19 cellular contexts compared by ENCODE assay signal in genomic region chr16:29760567-29761279, GRCh38. TPM values are rescaled to one million over a fixed set of nuclear protein-coding genes. Genes with fewer than 3 reads are reported as not detected.
DNase-seq lines count a peak whose midpoint lies in the region; ATAC-seq and TF ChIP-seq lines count a peak whose summit lies in the region.
"Had no signal": no experiment of that assay in that cellular context is flagged by ENCODE, and none has a peak within 500 bp of the region (broad histone marks: within the 10 kb centered on the region; RNA-seq: fewer than 3 reads in every experiment).

No MANE protein-coding gene starts in this region.

- TF ChIP-seq CTCF in thyroid gland (IDR thresholded peaks at IDR 0.05) (no peak), OCI-LY7 (conservative IDR thresholded peaks at IDR 0.05; ENCODE audit: low read length) (no peak)

- H3K27ac ChIP-seq in thyroid gland, result peak overlapping the region; percentile 30 to 46 (median 32)
- H3K27ac ChIP-seq in OCI-LY7 (ENCODE audit: low read depth, low read length, poor library complexity, severe bottlenecking), result no peak overlapping the region
- no peak overlapping the region for H3K27ac ChIP-seq in mesenchymal stem cell (ENCODE audit: low read length, poor library complexity, severe bottlenecking)
- H3K27ac ChIP-seq: 22Rv1, dorsolateral prefrontal cortex, esophagus muscularis mucosa, heart left ventricle, testis had no signal

- no peaks in the 10 kb centered on the region for H3K79me2 ChIP-seq in OCI-LY7 (ENCODE audit: insufficient read depth, low read depth, low read length)

- H3K9me2 ChIP-seq in OCI-LY7 (ENCODE audit: insufficient read depth, low read length), result no peaks in the 10 kb centered on the region

- no peak overlapping the region for H2BK120ac ChIP-seq in mesenchymal stem cell (ENCODE audit: low read depth, low read length)

- no peak overlapping the region for H2AFZ ChIP-seq in OCI-LY7 (ENCODE audit: low read length)
- no peak overlapping the region for H2AFZ ChIP-seq in mesenchymal stem cell (ENCODE audit: low read depth, low read length)

- no peak overlapping the region for H2BK12ac ChIP-seq in mesenchymal stem cell (ENCODE audit: low read length in 2 of 2)

- H3K23ac ChIP-seq in mesenchymal stem cell (ENCODE audit: low read length in 2 of 2), result no peak overlapping the region

- H3K36me3 ChIP-seq in thyroid gland, result no peaks in the 10 kb centered on the region
- no peaks in the 10 kb centered on the region for H3K36me3 ChIP-seq in OCI-LY7 (ENCODE audit: insufficient read depth, low read length)
- no peaks in the 10 kb centered on the region for H3K36me3 ChIP-seq in mesenchymal stem cell (ENCODE audit: control insufficient read depth in 1 of 2, insufficient read depth in 2 of 2, low read depth in 1 of 2, low read length in 2 of 2)
- H3K36me3 ChIP-seq: esophagus muscularis mucosa, heart left ventricle had no signal

- H3K18ac ChIP-seq in mesenchymal stem cell (ENCODE audit: low read depth in 1 of 2, low read length in 2 of 2), result no peak overlapping the region

- no peaks in the 10 kb centered on the region for H3K9me3 ChIP-seq in thyroid gland
- no peaks in the 10 kb centered on the region for H3K9me3 ChIP-seq in OCI-LY7 (ENCODE audit: low read length)
- no peaks in the 10 kb centered on the region for H3K9me3 ChIP-seq in mesenchymal stem cell (ENCODE audit: control insufficient read depth, low read length)
- H3K9me3 ChIP-seq: esophagus muscularis mucosa, heart left ventricle, testis had no signal

- no peaks in the 10 kb centered on the region for H3K27me3 ChIP-seq in thyroid gland
- peaks cover 8 to 23% of the 10 kb centered on the region in 2 experiments for H3K27me3 ChIP-seq in mesenchymal stem cell (ENCODE audit: control insufficient read depth in 1 of 2, insufficient read depth in 1 of 2, low read length in 2 of 2)
- H3K27me3 ChIP-seq: dorsolateral prefrontal cortex, testis had no signal

- H3K14ac ChIP-seq in mesenchymal stem cell (ENCODE audit: low read length in 2 of 2), result no peak overlapping the region

- no peak overlapping the region for H2AK5ac ChIP-seq in mesenchymal stem cell (ENCODE audit: low read length, severe bottlenecking)

- peaks cover 42 to 54% of the 10 kb centered on the region in 2 donors for H3K4me1 ChIP-seq in thyroid gland
- H3K4me1 ChIP-seq in OCI-LY7 (ENCODE audit: insufficient read depth, low read length, poor library complexity, severe bottlenecking), result no peaks in the 10 kb centered on the region
- peaks cover 5% of the 10 kb centered on the region for H3K4me1 ChIP-seq in mesenchymal stem cell (ENCODE audit: control insufficient read depth, insufficient read depth, low read depth, low read length)
- H3K4me1 ChIP-seq: esophagus muscularis mucosa, heart left ventricle, testis had no signal

- POLR2A ChIA-PET in OCI-LY7 (lab: Charles Lee), result interaction anchor here (0.5 kb wide), 1 partner anchor 302 kb away, joined by 4 read pairs; no protein-coding TSS in a partner anchor

- no peak overlapping the region for H3K9ac ChIP-seq in mesenchymal stem cell (ENCODE audit: low read length)

- WGBS in thyroid gland, 2 donors, result 45 to 47% methylated on average over 9 of the region's 9 CpGs
- 71% methylated on average over 8 of the region's 9 CpGs for WGBS in mesenchymal stem cell

- no peaks in the 10 kb centered on the region for H4K20me1 ChIP-seq in OCI-LY7 (ENCODE audit: insufficient read depth, low read length)

- H3K79me1 ChIP-seq in mesenchymal stem cell (replicated peaks; ENCODE audit: low read length, poor library complexity, severe bottlenecking), result no peaks in the 10 kb centered on the region

- H3K4ac ChIP-seq in mesenchymal stem cell (ENCODE audit: low read depth in 1 of 2, low read length in 2 of 2), result no peak overlapping the region

- CTCF ChIA-PET in OCI-LY7 (lab: Charles Lee; ENCODE audit: unreplicated experiment), result no interaction called here

- ATAC-seq in left lobe of liver (peak; percentile 63), GM18517 (IDR thresholded peaks at IDR 0.05; ENCODE audit: unreplicated experiment) (no peak)
- ATAC-seq: heart left ventricle, PC-3 had no signal

- no peak overlapping the region for H3K4me3 ChIP-seq in thyroid gland (replicated peaks in 1 of 3)
- H3K4me3 ChIP-seq in OCI-LY7 (ENCODE audit: low read depth, low read length, poor library complexity, severe bottlenecking), result no peak overlapping the region
- no peak overlapping the region for H3K4me3 ChIP-seq in mesenchymal stem cell (ENCODE audit: insufficient read depth in 1 of 2, low read depth in 1 of 2, low read length in 2 of 2)
- H3K4me3 ChIP-seq: dorsolateral prefrontal cortex, esophagus muscularis mucosa, heart left ventricle, testis had no signal

- peak; percentile 30 for DNase-seq in DMS53 (lab: John Stamatoyannopoulos, UW)
- no peak for DNase-seq in DMS53 treated with DMSO at 0.1 percent for 48 hours (lab: John Stamatoyannopoulos, UW; ENCODE audit: unreplicated experiment)
- DNase-seq in NCI-H510A (lab: John Stamatoyannopoulos, UW), result peak; percentile 86
- peak; percentile 76 for DNase-seq in left lobe of liver (ENCODE audit: low spot score)
- peak; percentile 80 to 84 for DNase-seq in thyroid gland
- no peak for DNase-seq in OCI-LY7 (ENCODE audit: low spot score)
- DNase-seq in mesenchymal stem cell, result no peak
- DNase-seq: activated naive CD4-positive, alpha-beta T cell treated with anti-CD3 and anti-CD28 coated beads, Interleukin-2, amount 10 ng/mL, durations not matched to agents 7 days and 5 days; dorsolateral prefrontal cortex; heart left ventricle; HFFc6; kidney; NCI-H226; PC-3; testis had no signal

- H4K91ac ChIP-seq in mesenchymal stem cell (ENCODE audit: low read length), result no peak overlapping the region

- no peak for TF ChIP-seq POLR2A in thyroid gland (IDR thresholded peaks at IDR 0.05)

- intact Hi-C loops in thyroid gland (cut with DNase I), result no loop called here
- intact Hi-C loops in OCI-LY7 (cut with micrococcal nuclease; ENCODE audit: unreplicated experiment), result no loop called here

- H2BK5ac ChIP-seq in mesenchymal stem cell (ENCODE audit: low read depth, low read length, poor library complexity, severe bottlenecking), result no peak overlapping the region

- H2BK15ac ChIP-seq in mesenchymal stem cell (ENCODE audit: low read depth, poor library complexity, severe bottlenecking), result no peak overlapping the region

- no peak overlapping the region for H3K4me2 ChIP-seq in OCI-LY7 (ENCODE audit: low read length)
- no peak overlapping the region for H3K4me2 ChIP-seq in mesenchymal stem cell (ENCODE audit: low read length, poor library complexity, severe bottlenecking)

- H4K8ac ChIP-seq in mesenchymal stem cell (ENCODE audit: low read length), result no peak overlapping the region

- BruUV-seq in OCI-LY7 (replicated peaks; lab: Mats Ljungman, UMichigan), result no TSS peak

RNA-seq across cellular contexts. Expression of gene C16orf54, which starts 14.9 kb away (rescaled TPM):
- 0.53 TPM for total RNA-seq in left lobe of liver
- total RNA-seq in thyroid gland, result under 1 TPM; 0.22 to 0.83 (median 0.37) TPM
- not detected in 2 replicates for total RNA-seq in OCI-LY7 (2014; rRNA removed; shearing (Covaris generic))
- total RNA-seq in OCI-LY7 (2022), result 0.32 and 0.55 TPM in 2 replicates
- polyA plus RNA-seq in mesenchymal stem cell (2013, experiment 1 of 2), result not detected
- not detected for polyA plus RNA-seq in mesenchymal stem cell (2013, experiment 2 of 2)
- total RNA-seq: HFFc6, PC-3 had no signal
- polyA plus RNA-seq: BJ had no signal

RNA-seq across cellular contexts. Expression of gene ZG16, which starts 17.3 kb away (rescaled TPM):
- 1.3 TPM for total RNA-seq in left lobe of liver
- not detected for total RNA-seq in thyroid gland
- not detected in 2 replicates for total RNA-seq in OCI-LY7 (2014; rRNA removed; shearing (Covaris generic))
- total RNA-seq in OCI-LY7 (2022), result not detected in 2 replicates
- not detected for polyA plus RNA-seq in mesenchymal stem cell (2013, experiment 1 of 2)
- not detected for polyA plus RNA-seq in mesenchymal stem cell (2013, experiment 2 of 2)
- total RNA-seq: dorsolateral prefrontal cortex, heart left ventricle, HFFc6, kidney, PC-3 had no signal
- polyA plus RNA-seq: BJ had no signal

RNA-seq across cellular contexts. Expression of gene KIF22, which starts 29.8 kb away (rescaled TPM):
- 27.2 TPM for total RNA-seq in left lobe of liver
- 10 to 100 TPM; 38.4 to 68.6 (median 57.2) TPM for total RNA-seq in thyroid gland
- 315 and 339 TPM in 2 replicates for total RNA-seq in OCI-LY7 (2014; rRNA removed; shearing (Covaris generic))
- 232 and 253 TPM in 2 replicates for total RNA-seq in OCI-LY7 (2022)
- 8.5 TPM for polyA plus RNA-seq in mesenchymal stem cell (2013, experiment 1 of 2)
- polyA plus RNA-seq in mesenchymal stem cell (2013, experiment 2 of 2), result 8.1 TPM

RNA-seq across cellular contexts. Expression of gene MAZ, which starts 45.6 kb away (rescaled TPM):
- 101 TPM for total RNA-seq in left lobe of liver
- 100 to 1,000 TPM in 2 of 4 donors, 10 to 100 TPM in 2; 80.4 to 132 (median 107) TPM for total RNA-seq in thyroid gland
- 384 and 471 TPM in 2 replicates for total RNA-seq in OCI-LY7 (2014; rRNA removed; shearing (Covaris generic))
- total RNA-seq in OCI-LY7 (2022), result 484 and 531 TPM in 2 replicates
- polyA plus RNA-seq in mesenchymal stem cell (2013, experiment 1 of 2), result 89.1 TPM
- polyA plus RNA-seq in mesenchymal stem cell (2013, experiment 2 of 2), result 90.3 TPM

RNA-seq across cellular contexts. Expression of gene PRRT2, which starts 51.3 kb away (rescaled TPM):
- 0.33 TPM for total RNA-seq in left lobe of liver
- total RNA-seq in thyroid gland, result 1 to 10 TPM in 3 of 4 donors, under 1 TPM in 1; 0.89 to 4.0 (median 2.4) TPM
- 0.09 TPM in 1 of 2 replicates, not detected in the other for total RNA-seq in OCI-LY7 (2014; rRNA removed; shearing (Covaris generic))
- 3.2 and 3.4 TPM in 2 replicates for total RNA-seq in OCI-LY7 (2022)
- polyA plus RNA-seq in mesenchymal stem cell (2013, experiment 1 of 2), result 3.8 TPM
- 4.1 TPM for polyA plus RNA-seq in mesenchymal stem cell (2013, experiment 2 of 2)

Comparison
In these comparisons a context has a peak if more than half of its experiments do, and no peak if none do; other contexts are left out.
1. DNase-seq: peak in DMS53 (single experiment), NCI-H510A (single experiment), left lobe of liver (single experiment) and thyroid gland (2 of 2); none in DMS53 treated with DMSO at 0.1 percent for 48 hours (single experiment), OCI-LY7 (single experiment) and mesenchymal stem cell (single experiment).
2. H3K27ac ChIP-seq: peak in thyroid gland (3 of 3); none in OCI-LY7 (single experiment) and mesenchymal stem cell (single experiment).